35 cellular contexts compared by ENCODE assay signal in the genomic region with DNA sequence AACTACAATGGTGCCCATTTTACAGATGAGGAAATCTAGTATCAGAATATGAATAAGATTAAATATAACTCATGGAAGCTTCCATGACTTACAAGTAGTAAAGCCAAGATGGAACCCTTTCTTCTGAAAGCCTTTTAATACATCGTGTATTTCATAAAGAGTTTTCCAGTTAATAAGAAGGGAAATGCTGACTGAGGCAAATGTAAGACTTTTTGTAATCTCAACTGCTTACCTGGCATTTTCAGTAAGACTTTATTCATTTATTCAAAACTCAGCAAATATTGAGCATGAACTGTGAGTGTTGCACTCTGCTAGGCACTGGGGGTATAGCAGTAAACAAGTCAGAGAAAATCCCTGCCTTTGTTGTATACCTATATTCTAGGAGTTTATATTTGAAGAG.
"Had no signal": no experiment of that assay in that cellular context is flagged by ENCODE, and none has a peak within 500 bp of the region (broad histone marks: within the 10 kb centered on the region; RNA-seq: fewer than 3 reads in every experiment).

No MANE protein-coding gene starts in this region.

- H3K27me3 ChIP-seq: MG63 had no signal

- H3K36me3 ChIP-seq: MG63 had no signal

- H3K4me3 ChIP-seq: MG63 had no signal

- H3K9me3 ChIP-seq: MG63 had no signal

- DNase-seq: Karpas-422, Kasumi-1, MG63, MM.1S, MV-4-11, NCI-H1048, NCI-H1092, NCI-H1092 treated with DMSO at 0.1 percent for 48 hours, NCI-H1105, NCI-H1105 treated with DMSO at 0.1 percent for 48 hours, NCI-H1417, NCI-H1417 treated with DMSO at 0.1 percent for 48 hours, NCI-H1436, NCI-H1436 treated with DMSO at 0.1 percent for 48 hours, NCI-H146, NCI-H1694, NCI-H1694 treated with DMSO at 0.1 percent for 48 hours, NCI-H187, NCI-H187 treated with DMSO at 0.1 percent for 48 hours, NCI-H1930, NCI-H2029, NCI-H2029 treated with DMSO at 0.1 percent for 48 hours, NCI-H2081, NCI-H2081 treated with DMSO at 0.1 percent for 48 hours, NCI-H2107, NCI-H2171, NCI-H2171 treated with DMSO at 0.1 percent for 48 hours, NCI-H226, NCI-H345, NCI-H446, NCI-H446 treated with DMSO at 0.1 percent for 48 hours, NCI-H510A, NCI-H510A treated with DMSO at 0.1 percent for 48 hours, NCI-H524, NCI-H524 treated with DMSO at 0.1 percent for 48 hours had no signal
